In genomic region chr3:33732394-33732793, GRCh38 we compare ENCODE assay signal across 13 cellular contexts. TPM values are rescaled to one million over a fixed set of nuclear protein-coding genes. Genes with fewer than 3 reads are reported as not detected.
A peak's percentile ranks its signal among the peaks of the same experiment; 100 is the strongest.
DNase-seq lines count a peak whose midpoint lies in the region; ATAC-seq, FAIRE-seq and TF ChIP-seq lines count a peak whose summit lies in the region.
"Had no signal": no experiment of that assay in that cellular context is flagged by ENCODE, and none has a peak within 500 bp of the region (broad histone marks: within the 10 kb centered on the region; RNA-seq: fewer than 3 reads in every experiment).

No MANE protein-coding gene starts in this region.

- no peak for TF ChIP-seq POLR2A in endothelial cell of umbilical vein (IDR thresholded peaks at IDR 0.05; ENCODE audit: low read depth, low read length)

- H4K20me1 ChIP-seq in endothelial cell of umbilical vein (replicated peaks; ENCODE audit: control insufficient read depth, extremely low read depth, insufficient read depth, low read length): no peaks in the 10 kb centered on the region

- no TSS peak for BruUV-seq in endothelial cell of umbilical vein (replicated peaks; lab: Mats Ljungman, UMichigan)

- H3K79me2 ChIP-seq in endothelial cell of umbilical vein (ENCODE audit: control insufficient read depth, insufficient read depth, low read length): no peaks in the 10 kb centered on the region

- H3K9me3 ChIP-seq in endothelial cell of umbilical vein (replicated peaks; ENCODE audit: control insufficient read depth, insufficient read depth, low read length): no peaks in the 10 kb centered on the region
- H3K9me3 ChIP-seq: tibial nerve had no signal

- DNase-seq in stimulated activated CD4-positive, alpha-beta T cell treated with anti-CD3 and anti-CD28 coated beads, Interleukin-12 subunit alpha, Interleukin-12 subunit beta, amount 100 ng/mL, for 4 hours: peak; percentile 5
- DNase-seq in stimulated activated CD4-positive, alpha-beta T cell treated with anti-CD3 and anti-CD28 coated beads, Interleukin-4, amount 100 ng/mL, for 1 hour: no peak
- DNase-seq in RPMI8226 (peak; percentile 16), endothelial cell of umbilical vein (ENCODE audit: low read depth, low spot score) (no peak), type B pancreatic cell (ENCODE audit: extremely low spot score, unreplicated experiment) (no peak), AML-193 (lab: John Stamatoyannopoulos, UW) (no peak)
- DNase-seq in activated CD8-positive, alpha-beta memory T cell treated with anti-CD3 and anti-CD28 coated beads, Interleukin-2, amount 50 U/mL, for 4 hours: no peak
- DNase-seq: NCI-H2029 treated with DMSO at 0.1 percent for 48 hours had no signal

- H3K9me3 Mint-ChIP-seq in type B pancreatic cell: no peaks in the 10 kb centered on the region

- H3K9me1 ChIP-seq in endothelial cell of umbilical vein (replicated peaks; ENCODE audit: control insufficient read depth, extremely low read depth, insufficient read depth, low read length): no peaks in the 10 kb centered on the region

- no peaks in the 10 kb centered on the region for H3K4me1 ChIP-seq in endothelial cell of umbilical vein (ENCODE audit: control insufficient read depth, extremely low read depth, insufficient read depth, low read length)
- H3K4me1 ChIP-seq: tibial nerve had no signal

- dilution Hi-C loops in endothelial cell of umbilical vein (cut with MboI; ENCODE audit: extremely low pct_ligation_motif_present, low sequenced_read_pairs): no loop called here

- H3K4me1 Mint-ChIP-seq in type B pancreatic cell (ENCODE audit: unreplicated experiment): no peaks in the 10 kb centered on the region
- H3K4me1 Mint-ChIP-seq: nephron had no signal

- CTCF ChIA-PET in endothelial cell of umbilical vein (lab: Charles Lee): no interaction called here

- H3K27ac ChIP-seq in endothelial cell of umbilical vein (ENCODE audit: insufficient read depth, low read depth, low read length): no peak overlapping the region
- H3K27ac ChIP-seq: SK-N-MC, tibial nerve had no signal

- no peak overlapping the region for H2AFZ ChIP-seq in endothelial cell of umbilical vein (ENCODE audit: low read depth, low read length)

- no peak for ATAC-seq in HG03342 (IDR thresholded peaks at IDR 0.05; ENCODE audit: unreplicated experiment)

- H3K4me3 Mint-ChIP-seq in type B pancreatic cell: no peak overlapping the region
- H3K4me3 Mint-ChIP-seq: dendritic cell treated with granulocyte-macrophage colony-stimulating factor and Interleukin-4, amounts not matched to agents 40 ng/mL and 50 ng/mL, for 4 days; nephron had no signal

- peaks cover 10 to 12% of the 10 kb centered on the region in 2 experiments for H3K27me3 ChIP-seq in endothelial cell of umbilical vein (ENCODE audit: control insufficient read depth in 2 of 2, insufficient read depth in 2 of 2, low read length in 2 of 2)
- H3K27me3 ChIP-seq: tibial nerve had no signal

- TF ChIP-seq CTCF in endothelial cell of umbilical vein (IDR thresholded peaks at IDR 0.05; ENCODE audit: extremely low read depth in 1 of 2, insufficient read depth in 1 of 2, low read depth in 1 of 2, low read length in 2 of 2) (peak; percentile 14 to 20), type B pancreatic cell (conservative IDR thresholded peaks at IDR 0.05) (peak; percentile 62)

- intact Hi-C loops in endothelial cell of umbilical vein (cut with micrococcal nuclease): no loop called here

- FAIRE-seq in endothelial cell of umbilical vein (lab: Jason Lieb, UNC): no peak

- H3K4me3 ChIP-seq in endothelial cell of umbilical vein (replicated peaks in 1 of 3; ENCODE audit: insufficient read depth in 1 of 3, low read depth in 1 of 3, low read length in 3 of 3): no peak overlapping the region
- H3K4me3 ChIP-seq: SK-N-MC, tibial nerve had no signal

- no peak overlapping the region for H3K27ac Mint-ChIP-seq in type B pancreatic cell
- H3K27ac Mint-ChIP-seq: dendritic cell treated with granulocyte-macrophage colony-stimulating factor and Interleukin-4, amounts not matched to agents 40 ng/mL and 50 ng/mL, for 4 days; nephron had no signal

- H3K4me2 ChIP-seq in endothelial cell of umbilical vein (ENCODE audit: insufficient read depth, low read length): no peak overlapping the region

- H3K36me3 Mint-ChIP-seq in type B pancreatic cell: no peaks in the 10 kb centered on the region

- H3K36me3 ChIP-seq in endothelial cell of umbilical vein (ENCODE audit: control insufficient read depth in 2 of 2, extremely low read depth in 1 of 2, insufficient read depth in 2 of 2, low read length in 2 of 2): no peaks in the 10 kb centered on the region
- H3K36me3 ChIP-seq: tibial nerve had no signal

- peaks cover 7% of the 10 kb centered on the region for H3K27me3 Mint-ChIP-seq in type B pancreatic cell
- H3K27me3 Mint-ChIP-seq: dendritic cell treated with granulocyte-macrophage colony-stimulating factor and Interleukin-4, amounts not matched to agents 40 ng/mL and 50 ng/mL, for 4 days had no signal

- no peak overlapping the region for H3K9ac ChIP-seq in endothelial cell of umbilical vein (replicated peaks; ENCODE audit: extremely low read depth, insufficient read depth, low read length)

- POLR2A ChIA-PET in endothelial cell of umbilical vein (lab: Charles Lee): no interaction called here

TF ChIP-seq in endothelial cell of umbilical vein, 7 proteins besides CTCF, POLR2A, EP300 and RAD21:
- TF ChIP-seq POLR2AphosphoS5 (IDR thresholded peaks at IDR 0.05; ENCODE audit: insufficient read depth, low read depth, low read length) (no peak), EZH2 (IDR thresholded peaks at IDR 0.05; ENCODE audit: borderline replicate concordance, low read depth, low read length, severe bottlenecking) (no peak), MAX (IDR thresholded peaks at IDR 0.05; ENCODE audit: insufficient read depth, insufficient read length) (no peak), MYC (IDR thresholded peaks at IDR 0.05; ENCODE audit: low read depth, low read length) (no peak), FOS (IDR thresholded peaks at IDR 0.05; ENCODE audit: borderline replicate concordance, insufficient read depth, low read length) (no peak), GATA2 (IDR thresholded peaks at IDR 0.05; ENCODE audit: insufficient read depth, insufficient read length, low read depth, low read length) (no peak), JUN (IDR thresholded peaks at IDR 0.05; ENCODE audit: borderline replicate concordance, insufficient read depth, insufficient read length, low read depth) (no peak)

RNA-seq across cellular contexts. Expression of gene CLASP2, which starts 14.3 kb away (rescaled TPM):
- total RNA-seq in endothelial cell of umbilical vein (55.0 and 62.9 TPM in 2 replicates), type B pancreatic cell (ENCODE audit: low replicate concordance) (42.4 and 56.8 TPM in 2 replicates)
- polyA plus RNA-seq in endothelial cell of umbilical vein: 11.8 and 15.0 TPM in 2 replicates
- polyA plus RNA-seq in endothelial cell of umbilical vein (2011; cell fraction: cytosol; rRNA removed): 12.1 and 12.8 TPM in 2 replicates
- polyA plus RNA-seq in endothelial cell of umbilical vein (2011; cell fraction: nucleus; rRNA removed): 39.8 and 55.9 TPM in 2 replicates
- polyA plus RNA-seq in endothelial cell of umbilical vein (2012): 19.9 and 20.0 TPM in 2 replicates
- 76.5 and 81.9 TPM in 2 replicates for polyA minus RNA-seq in endothelial cell of umbilical vein
- polyA minus RNA-seq in endothelial cell of umbilical vein (2011; cell fraction: cytosol; rRNA and poly(A)+ RNA removed): 24.1 TPM
- polyA minus RNA-seq in endothelial cell of umbilical vein (2011; cell fraction: nucleus; rRNA and poly(A)+ RNA removed): 134 and 190 TPM in 2 replicates

Comparison
In these comparisons a context has a peak if more than half of its experiments do, and no peak if none do; other contexts are left out.
1. DNase-seq: peak in stimulated activated CD4-positive, alpha-beta T cell treated with anti-CD3 and anti-CD28 coated beads, Interleukin-12 subunit alpha, Interleukin-12 subunit beta, amount 100 ng/mL, for 4 hours (single experiment) and RPMI8226 (single experiment); none in stimulated activated CD4-positive, alpha-beta T cell treated with anti-CD3 and anti-CD28 coated beads, Interleukin-4, amount 100 ng/mL, for 1 hour (single experiment), endothelial cell of umbilical vein (single experiment), type B pancreatic cell (single experiment), AML-193 (0 of 2) and activated CD8-positive, alpha-beta memory T cell treated with anti-CD3 and anti-CD28 coated beads, Interleukin-2, amount 50 U/mL, for 4 hours (single experiment).